ENCODE assay signal across 35 cellular contexts in the genomic region with DNA sequence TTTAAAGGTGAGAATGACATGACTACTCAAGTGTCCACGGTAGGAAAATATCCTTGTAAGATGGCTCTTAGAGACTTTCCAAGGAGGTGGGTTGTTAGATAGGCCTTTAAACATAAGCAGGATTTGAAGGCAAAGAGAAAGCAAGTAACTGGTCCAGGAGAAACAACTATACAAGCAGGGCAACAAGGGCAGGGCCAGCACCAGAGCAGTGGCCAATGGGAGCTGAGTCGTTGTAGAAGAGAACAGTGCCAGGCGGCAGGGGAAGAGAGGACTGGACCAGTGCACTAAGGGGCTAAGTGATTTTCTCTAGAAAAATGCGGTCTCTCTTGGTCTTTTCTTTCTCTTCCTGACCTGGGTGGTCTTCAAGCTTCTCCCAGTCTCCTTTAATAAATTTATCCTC.
"Had no signal": no experiment of that assay in that cellular context is flagged by ENCODE, and none has a peak within 500 bp of the region (broad histone marks: within the 10 kb centered on the region; RNA-seq: fewer than 3 reads in every experiment).

No MANE protein-coding gene starts in this region.

- H3K4me1 Mint-ChIP-seq: activated B cell treated with CpG ODN at 0.5 μM for 24 hours; activated CD4-positive, alpha-beta T cell treated with anti-CD3 and anti-CD28 coated beads, Interleukin-2, amount 10 ng/mL, durations not matched to agents 24 days and 14 days; activated naive CD8-positive, alpha-beta T cell treated with anti-CD3 and anti-CD28 coated beads for 36 hours; activated T-helper 17 cell treated with anti-CD3 and anti-CD28 coated beads, Interleukin-2, amount 50 U/mL, for 72 hours; central memory CD8-positive, alpha-beta T cell had no signal

- ATAC-seq: activated CD8-positive, alpha-beta T cell treated with anti-CD3 and anti-CD28 coated beads for 36 hours; activated naive CD4-positive, alpha-beta T cell treated with anti-CD3 and anti-CD28 coated beads, Interleukin-2, amount 50 U/mL, for 72 hours; activated T-cell treated with anti-CD3 and anti-CD28 coated beads, Interleukin-2, amount 50 U/mL, for 4 hours; activated T-cell treated with anti-CD3 and anti-CD28 coated beads, Interleukin-2, amount 50 U/mL, for 72 hours; activated T-helper 17 cell treated with anti-CD3 and anti-CD28 coated beads, Interleukin-2, amount 50 U/mL, for 72 hours; body of pancreas had no signal

- H3K4me3 Mint-ChIP-seq: activated B cell treated with CpG ODN at 0.5 μM for 24 hours; activated CD4-positive, alpha-beta memory T cell treated with anti-CD3 and anti-CD28 coated beads for 36 hours; activated CD4-positive, alpha-beta T cell treated with anti-CD3 and anti-CD28 coated beads, Interleukin-2, amount 10 ng/mL, durations not matched to agents 24 days and 14 days; activated CD8-positive, alpha-beta T cell treated with anti-CD3 and anti-CD28 coated beads for 36 hours; activated naive CD4-positive, alpha-beta T cell treated with anti-CD3 and anti-CD28 coated beads for 36 hours; activated naive CD8-positive, alpha-beta T cell treated with anti-CD3 and anti-CD28 coated beads for 36 hours; activated T-cell treated with anti-CD3 and anti-CD28 coated beads, Interleukin-2, amount 50 U/mL, for 4 hours; activated T-cell treated with anti-CD3 and anti-CD28 coated beads, Interleukin-2, amount 50 U/mL, for 72 hours; activated T-helper 1 cell treated with anti-CD3 and anti-CD28 coated beads, Interleukin-12 subunit alpha, Interleukin-12 subunit beta, Interleukin-2, Interleukin-4 antibody, amounts not matched to agents 30 ng/mL and 10 ng/mL and 1 ng/mL, durations not matched to agents 14 hours and 24 hours and 36 hours; activated T-helper 17 cell treated with anti-CD3 and anti-CD28 coated beads, Interleukin-2, amount 50 U/mL, for 72 hours; central memory CD8-positive, alpha-beta T cell; T-helper 1 cell treated with Interleukin-12 subunit alpha and Interleukin-12 subunit beta and Interleukin-4 antibody, amounts not matched to agents 30 μg/mL and 1 μg/mL, for 36 hours; T-helper 2 cell treated with Interferon-gamma antibody and Interleukin-4, amounts not matched to agents 5 μg/mL and 100 μg/mL, for 36 hours had no signal

- DNase-seq: activated B cell treated with CpG ODN at 0.5 μM for 24 hours; activated CD4-positive, alpha-beta memory T cell treated with anti-CD3 and anti-CD28 coated beads for 36 hours; activated CD4-positive, alpha-beta T cell treated with anti-CD3 and anti-CD28 coated beads for 4 hours; activated CD4-positive, alpha-beta T cell treated with anti-CD3 and anti-CD28 coated beads, Interleukin-2, amount 10 ng/mL, durations not matched to agents 24 days and 14 days; activated CD4-positive, alpha-beta T cell treated with anti-CD3 and anti-CD28 coated beads, Interleukin-2, amount 50 U/mL, for 1 hour; activated CD4-positive, alpha-beta T cell treated with anti-CD3 and anti-CD28 coated beads, Interleukin-2, amount 50 U/mL, for 4 hours; activated CD4-positive, CD25-positive, alpha-beta regulatory T cell treated with anti-CD3 and anti-CD28 coated beads, Interleukin-2, amount 50 U/mL, for 72 hours; activated CD8-positive, alpha-beta memory T cell treated with anti-CD3 and anti-CD28 coated beads, Interleukin-2, amount 50 U/mL, for 4 hours; activated CD8-positive, alpha-beta T cell treated with anti-CD3 and anti-CD28 coated beads for 36 hours; activated effector memory CD4-positive, alpha-beta T cell treated with anti-CD3 and anti-CD28 coated beads, Interleukin-2, amount 50 U/mL, for 16 hours; activated gamma-delta T cell treated with Interleukin-2 at 50 U/mL for 16 hours; activated naive CD4-positive, alpha-beta T cell; activated naive CD4-positive, alpha-beta T cell treated with anti-CD3 and anti-CD28 coated beads for 36 hours; activated naive CD4-positive, alpha-beta T cell treated with anti-CD3 and anti-CD28 coated beads, Interleukin-2, amount 50 U/mL, for 16 hours; activated naive CD8-positive, alpha-beta T cell treated with anti-CD3 and anti-CD28 coated beads for 36 hours; activated T-cell treated with anti-CD3 and anti-CD28 coated beads for 4 hours; activated T-cell treated with anti-CD3 and anti-CD28 coated beads, Interleukin-2, amount 50 U/mL, for 1 hour; activated T-cell treated with anti-CD3 and anti-CD28 coated beads, Interleukin-2, amount 50 U/mL, for 4 hours; activated T-cell treated with anti-CD3 and anti-CD28 coated beads, Interleukin-2, amount 50 U/mL, for 72 hours; adrenal gland; amniotic stem cell; aorta; body of pancreas; caudate nucleus; cerebellar nuclear complex; T-helper 1 cell; T-helper 2 cell; T-helper 9 cell; WERI-Rb-1 had no signal

- H3K9me3 Mint-ChIP-seq: activated B cell treated with CpG ODN at 0.5 μM for 24 hours; activated CD4-positive, alpha-beta memory T cell treated with anti-CD3 and anti-CD28 coated beads for 36 hours; activated CD4-positive, alpha-beta T cell treated with anti-CD3 and anti-CD28 coated beads, Interleukin-2, amount 10 ng/mL, durations not matched to agents 24 days and 14 days; activated CD8-positive, alpha-beta T cell treated with anti-CD3 and anti-CD28 coated beads for 36 hours; activated naive CD4-positive, alpha-beta T cell treated with anti-CD3 and anti-CD28 coated beads for 36 hours; activated naive CD4-positive, alpha-beta T cell treated with anti-CD3 and anti-CD28 coated beads, Interleukin-2, amount 50 U/mL, for 72 hours; activated naive CD8-positive, alpha-beta T cell treated with anti-CD3 and anti-CD28 coated beads for 36 hours; activated T-cell treated with anti-CD3 and anti-CD28 coated beads, Interleukin-2, amount 50 U/mL, for 4 hours; activated T-cell treated with anti-CD3 and anti-CD28 coated beads, Interleukin-2, amount 50 U/mL, for 72 hours; activated T-helper 1 cell treated with anti-CD3 and anti-CD28 coated beads, Interleukin-12 subunit alpha, Interleukin-12 subunit beta, Interleukin-2, Interleukin-4 antibody, amounts not matched to agents 30 ng/mL and 10 ng/mL and 1 ng/mL, durations not matched to agents 14 hours and 24 hours and 36 hours; T-helper 1 cell treated with Interleukin-12 subunit alpha and Interleukin-12 subunit beta and Interleukin-4 antibody, amounts not matched to agents 30 μg/mL and 1 μg/mL, for 36 hours; T-helper 2 cell treated with Interferon-gamma antibody and Interleukin-4, amounts not matched to agents 5 μg/mL and 100 μg/mL, for 36 hours had no signal

- H3K27ac Mint-ChIP-seq: activated B cell treated with CpG ODN at 0.5 μM for 24 hours; activated CD4-positive, alpha-beta memory T cell treated with anti-CD3 and anti-CD28 coated beads for 36 hours; activated CD4-positive, alpha-beta T cell treated with anti-CD3 and anti-CD28 coated beads, Interleukin-2, amount 10 ng/mL, durations not matched to agents 24 days and 14 days; activated CD8-positive, alpha-beta T cell treated with anti-CD3 and anti-CD28 coated beads for 36 hours; activated naive CD4-positive, alpha-beta T cell treated with anti-CD3 and anti-CD28 coated beads for 36 hours; activated naive CD4-positive, alpha-beta T cell treated with anti-CD3 and anti-CD28 coated beads, Interleukin-2, amount 50 U/mL, for 72 hours; activated naive CD8-positive, alpha-beta T cell treated with anti-CD3 and anti-CD28 coated beads for 36 hours; activated T-cell treated with anti-CD3 and anti-CD28 coated beads, Interleukin-2, amount 50 U/mL, for 72 hours; activated T-helper 1 cell treated with anti-CD3 and anti-CD28 coated beads, Interleukin-12 subunit alpha, Interleukin-12 subunit beta, Interleukin-2, Interleukin-4 antibody, amounts not matched to agents 30 ng/mL and 10 ng/mL and 1 ng/mL, durations not matched to agents 14 hours and 24 hours and 36 hours; activated T-helper 17 cell treated with anti-CD3 and anti-CD28 coated beads, Interleukin-2, amount 50 U/mL, for 72 hours; T-helper 1 cell treated with Interleukin-12 subunit alpha and Interleukin-12 subunit beta and Interleukin-4 antibody, amounts not matched to agents 30 μg/mL and 1 μg/mL, for 36 hours; T-helper 2 cell treated with Interferon-gamma antibody and Interleukin-4, amounts not matched to agents 5 μg/mL and 100 μg/mL, for 36 hours had no signal

- H3K27me3 Mint-ChIP-seq: activated CD4-positive, alpha-beta T cell treated with anti-CD3 and anti-CD28 coated beads, Interleukin-2, amount 10 ng/mL, durations not matched to agents 24 days and 14 days; central memory CD8-positive, alpha-beta T cell had no signal

- H3K36me3 Mint-ChIP-seq: activated CD4-positive, alpha-beta memory T cell treated with anti-CD3 and anti-CD28 coated beads for 36 hours; activated naive CD4-positive, alpha-beta T cell treated with anti-CD3 and anti-CD28 coated beads, Interleukin-2, amount 50 U/mL, for 72 hours; activated naive CD8-positive, alpha-beta T cell treated with anti-CD3 and anti-CD28 coated beads for 36 hours had no signal
